In genomic region chr11:795638-796564, GRCh38 we compare ENCODE assay signal across 8 cellular contexts. TPM values are rescaled to one million over a fixed set of nuclear protein-coding genes. Genes with fewer than 3 reads are reported as not detected.
A peak's percentile ranks its signal among the peaks of the same experiment; 100 is the strongest.
DNase-seq lines count a peak whose midpoint lies in the region; ATAC-seq and TF ChIP-seq lines count a peak whose summit lies in the region.

No MANE protein-coding gene starts in this region.

- H2AFZ ChIP-seq in smooth muscle cell (ENCODE audit: low read depth), result no peak overlapping the region

- H3K4me3 ChIP-seq in iPS-18a (ENCODE audit: low read length) (peak overlapping the region; percentile 21), smooth muscle cell (peak overlapping the region; percentile 70)

- H3K79me2 ChIP-seq in smooth muscle cell (ENCODE audit: low read depth), result no peaks in the 10 kb centered on the region

- H3F3A ChIP-seq in smooth muscle cell (ENCODE audit: low read depth), result peaks cover 9% of the 10 kb centered on the region

- no peak overlapping the region for H3K27ac ChIP-seq in iPS-18a (ENCODE audit: low read length)
- H3K27ac ChIP-seq in smooth muscle cell (ENCODE audit: low read depth), result peak overlapping the region; percentile 83

- no peaks in the 10 kb centered on the region for H3K27me3 ChIP-seq in iPS-18a (ENCODE audit: control insufficient read depth, insufficient read depth, low read length)
- no peaks in the 10 kb centered on the region for H3K27me3 ChIP-seq in smooth muscle cell (ENCODE audit: low read depth)

- ATAC-seq in GM18498 (IDR thresholded peaks at IDR 0.05; ENCODE audit: unreplicated experiment) (peak; percentile 26), HG02840 (IDR thresholded peaks at IDR 0.05; ENCODE audit: low FRiP score, unreplicated experiment) (no peak)

- 41% methylated on average over 25 of the region's 25 CpGs for WGBS in smooth muscle cell (ENCODE audit: low lambda C conversion rate)

- H3K36me3 ChIP-seq in iPS-18a (ENCODE audit: control insufficient read depth, low read depth, low read length) (peaks cover 4% of the 10 kb centered on the region), smooth muscle cell (ENCODE audit: low read depth) (no peaks in the 10 kb centered on the region)

- no peaks in the 10 kb centered on the region for H3K9me3 ChIP-seq in iPS-18a (ENCODE audit: control insufficient read depth, low read depth, low read length)
- no peaks in the 10 kb centered on the region for H3K9me3 ChIP-seq in smooth muscle cell (replicated peaks; ENCODE audit: low read depth)

- no peak overlapping the region for H3K9ac ChIP-seq in iPS-18a (ENCODE audit: low read length)
- H3K9ac ChIP-seq in smooth muscle cell (ENCODE audit: low read depth), result peak overlapping the region; percentile 84

- DNase-seq in M059J (ENCODE audit: low read depth) (peak; percentile 90), T-helper 22 cell (ENCODE audit: low read depth) (peak; percentile 70), anterior cingulate cortex (lab: John Stamatoyannopoulos, UW) (peak in 39 of 58 donors; percentile 25 to 71 (median 50)), smooth muscle cell (lab: John Stamatoyannopoulos, UW; ENCODE audit: unreplicated experiment) (peak; percentile 72), iPS-NIHi11 (ENCODE audit: low spot score) (no peak)

- peaks cover 18% of the 10 kb centered on the region for H4K20me1 ChIP-seq in smooth muscle cell (ENCODE audit: low read depth)

- no peak for TF ChIP-seq CTCF in smooth muscle cell (IDR thresholded peaks at IDR 0.05; ENCODE audit: borderline replicate concordance, insufficient read depth, poor library complexity, severe bottlenecking)

- H3K4me1 ChIP-seq in iPS-18a (ENCODE audit: control insufficient read depth, low read depth, low read length), result peaks cover 6% of the 10 kb centered on the region
- peaks cover 16% of the 10 kb centered on the region for H3K4me1 ChIP-seq in smooth muscle cell (ENCODE audit: low read depth)

- H3K4me2 ChIP-seq in smooth muscle cell, result peak overlapping the region; percentile 98

RNA-seq across cellular contexts. Expression of gene SLC25A22, which starts 2.2 kb away (rescaled TPM):
- 7.5 and 26.5 TPM in 2 replicates for total RNA-seq in M059J (2014; rRNA removed; shearing (Covaris generic))
- 6.9 and 7.0 TPM in 2 replicates for total RNA-seq in smooth muscle cell
- 19.5 and 25.2 TPM in 2 replicates for polyA plus RNA-seq in smooth muscle cell

RNA-seq across cellular contexts. Expression of gene CEND1, which starts 6.0 kb away (rescaled TPM):
- total RNA-seq in M059J (2014; rRNA removed; shearing (Covaris generic)), result not detected in 2 replicates
- not detected in 2 replicates for total RNA-seq in smooth muscle cell
- polyA plus RNA-seq in smooth muscle cell, result 0.13 and 0.38 TPM in 2 replicates

RNA-seq across cellular contexts. Expression of gene PIDD1, which starts 9.1 kb away (rescaled TPM):
- 3.3 and 8.2 TPM in 2 replicates for total RNA-seq in M059J (2014; rRNA removed; shearing (Covaris generic))
- 8.7 and 11.8 TPM in 2 replicates for total RNA-seq in smooth muscle cell
- 22.3 and 44.9 TPM in 2 replicates for polyA plus RNA-seq in smooth muscle cell

RNA-seq across cellular contexts. Expression of gene RPLP2, which starts 13.9 kb away (rescaled TPM):
- 714 and 877 TPM in 2 replicates for total RNA-seq in M059J (2014; rRNA removed; shearing (Covaris generic))
- total RNA-seq in smooth muscle cell, result 472 and 511 TPM in 2 replicates
- 622 and 701 TPM in 2 replicates for polyA plus RNA-seq in smooth muscle cell

RNA-seq across cellular contexts. Expression of gene GATD1, which starts 18.6 kb away (rescaled TPM):
- total RNA-seq in M059J (2014; rRNA removed; shearing (Covaris generic)), result 22.5 and 25.6 TPM in 2 replicates
- total RNA-seq in smooth muscle cell, result 12.9 and 18.5 TPM in 2 replicates
- polyA plus RNA-seq in smooth muscle cell, result 11.7 and 20.2 TPM in 2 replicates
